ENCODE assay signal across 8 cellular contexts in genomic region chr3:9808345-9809037, GRCh38. TPM values are rescaled to one million over a fixed set of nuclear protein-coding genes. Genes with fewer than 3 reads are reported as not detected.
DNase-seq lines count a peak whose midpoint lies in the region; ATAC-seq, FAIRE-seq and TF ChIP-seq lines count a peak whose summit lies in the region.

No MANE protein-coding gene starts in this region.

- no peak for TF ChIP-seq CTCF in right atrium auricular region (IDR thresholded peaks at IDR 0.05)

- DNase-seq in AG08395 (ENCODE audit: low spot score) = peak; percentile 34
- DNase-seq in GM18507 (ENCODE audit: extremely low spot score, insufficient read length, low read depth) = no peak
- peak; percentile 34 for DNase-seq in RCC 7860 (ENCODE audit: low spot score)
- peak; percentile 81 for DNase-seq in activated effector memory CD4-positive, alpha-beta T cell treated with anti-CD3 and anti-CD28 coated beads, Interleukin-2, amount 50 U/mL, for 16 hours
- DNase-seq in right atrium auricular region (ENCODE audit: low spot score) = no peak
- peak; percentile 30 to 35 for DNase-seq in stimulated activated CD4-positive, alpha-beta T cell treated with anti-CD3 and anti-CD28 coated beads, Interleukin-2, amount 100 ng/mL, for 48 hours
- DNase-seq in retina = no peak

- FAIRE-seq in GM18507 (lab: Jason Lieb, UNC) (peak; percentile 21), RCC 7860 (lab: Jason Lieb, UNC) (no peak)

- H3K27ac ChIP-seq in right atrium auricular region = peak overlapping the region; percentile 92 to 96

- peak; percentile 35 for ATAC-seq in HG03196 (IDR thresholded peaks at IDR 0.05; ENCODE audit: unreplicated experiment)

- peaks cover 0 to 17% of the 10 kb centered on the region in 2 donors for H3K4me1 ChIP-seq in right atrium auricular region

- H3K36me3 ChIP-seq in right atrium auricular region = peaks cover 33% of the 10 kb centered on the region

- H3K4me3 ChIP-seq in right atrium auricular region = no peak overlapping the region

- no peaks in the 10 kb centered on the region for H3K27me3 ChIP-seq in right atrium auricular region

- H3K9me3 ChIP-seq in right atrium auricular region = no peaks in the 10 kb centered on the region

RNA-seq across cellular contexts. Expression of gene TTLL3, which starts 1.6 kb away (rescaled TPM):
- 10 to 100 TPM; 12.2 to 13.1 TPM for total RNA-seq in right atrium auricular region

RNA-seq across cellular contexts. Expression of gene ARPC4, which starts 15.6 kb away (rescaled TPM):
- total RNA-seq in right atrium auricular region = 10 to 100 TPM; 69.0 to 89.6 TPM

RNA-seq across cellular contexts. Expression of gene TADA3, which starts 16.2 kb away (rescaled TPM):
- total RNA-seq in right atrium auricular region = 10 to 100 TPM; 43.6 to 57.3 TPM

RNA-seq across cellular contexts. Expression of gene RPUSD3, which starts 35.3 kb away (rescaled TPM):
- total RNA-seq in right atrium auricular region = 10 to 100 TPM; 46.7 to 55.2 TPM

RNA-seq across cellular contexts. Expression of gene CAMK1, which starts 38.7 kb away (rescaled TPM):
- 10 to 100 TPM; 16.4 to 40.2 TPM for total RNA-seq in right atrium auricular region

Comparison
In these comparisons a context has a peak if more than half of its experiments do, and no peak if none do; other contexts are left out.
1. DNase-seq: peak in AG08395 (single experiment), RCC 7860 (single experiment), activated effector memory CD4-positive, alpha-beta T cell treated with anti-CD3 and anti-CD28 coated beads, Interleukin-2, amount 50 U/mL, for 16 hours (single experiment) and stimulated activated CD4-positive, alpha-beta T cell treated with anti-CD3 and anti-CD28 coated beads, Interleukin-2, amount 100 ng/mL, for 48 hours (2 of 2); none in GM18507 (single experiment), right atrium auricular region (single experiment) and retina (single experiment).